In genomic region chr3:6860911-6861330, GRCh38 we compare ENCODE assay signal across 1 cellular context.
TF ChIP-seq lines count a peak whose summit lies in the region.

Gene GRM7, plus strand, starts transcription at chr3:6861115.

TF ChIP-seq in WTC11, 78 proteins besides CTCF, POLR2A, EP300 and RAD21 (continued from another document):
- no peak for TF ChIP-seq IRF1 (CRISPR knock-in tag; IDR thresholded peaks at IDR 0.05)
- TF ChIP-seq ATF2 (CRISPR knock-in tag; IDR thresholded peaks at IDR 0.05; ENCODE audit: borderline replicate concordance, low read depth): no peak
- TF ChIP-seq ZNF281 (CRISPR knock-in tag; IDR thresholded peaks at IDR 0.05): no peak
